In genomic region chr10:42952358-42952757, GRCh38 we compare ENCODE assay signal across 9 cellular contexts.
A peak's percentile ranks its signal among the peaks of the same experiment; 100 is the strongest.
DNase-seq lines count a peak whose midpoint lies in the region; ATAC-seq and TF ChIP-seq lines count a peak whose summit lies in the region.
"Had no signal": no experiment of that assay in that cellular context is flagged by ENCODE, and none has a peak within 500 bp of the region (broad histone marks: within the 10 kb centered on the region; RNA-seq: fewer than 3 reads in every experiment).

No MANE protein-coding gene starts in this region.

- peaks cover 0 to 13% (median 0%) of the 10 kb centered on the region in 3 donors for H3K4me1 ChIP-seq in gastroesophageal sphincter

- no peak overlapping the region for H3K27ac ChIP-seq in gastroesophageal sphincter

- no peak for TF ChIP-seq EP300 in gastroesophageal sphincter (IDR thresholded peaks at IDR 0.05)

- no peak overlapping the region for H3K4me3 ChIP-seq in gastroesophageal sphincter

- H3K36me3 Mint-ChIP-seq in activated T-cell treated with anti-CD3 and anti-CD28 coated beads, Interleukin-2, amount 50 U/mL, for 72 hours (ENCODE audit: insufficient read depth in 2 of 2), result no peaks in the 10 kb centered on the region

- H3K27me3 Mint-ChIP-seq in activated T-cell treated with anti-CD3 and anti-CD28 coated beads, Interleukin-2, amount 50 U/mL, for 72 hours (ENCODE audit: low read depth), result peaks cover 13% of the 10 kb centered on the region

- WGBS in gastroesophageal sphincter (ENCODE audit: low coverage in 1 of 2), 2 donors, result 27 to 42% methylated on average over 4 to 9 of the region's 14 CpGs

- no peak overlapping the region for H3K4me3 Mint-ChIP-seq in activated T-cell treated with anti-CD3 and anti-CD28 coated beads, Interleukin-2, amount 50 U/mL, for 72 hours

- TF ChIP-seq CTCF in gastroesophageal sphincter (IDR thresholded peaks at IDR 0.05) (no peak), omental fat pad (IDR thresholded peaks at IDR 0.05) (no peak)

- peaks cover 57% of the 10 kb centered on the region for H3K27me3 ChIP-seq in gastroesophageal sphincter

- peaks cover 0 to 21% (median 0%) of the 10 kb centered on the region in 3 donors for H3K9me3 ChIP-seq in gastroesophageal sphincter

- no peaks in the 10 kb centered on the region for H3K4me1 Mint-ChIP-seq in activated T-cell treated with anti-CD3 and anti-CD28 coated beads, Interleukin-2, amount 50 U/mL, for 72 hours (ENCODE audit: low read depth)

- ATAC-seq in gastroesophageal sphincter, result peak; percentile 50
- ATAC-seq in omental fat pad (ENCODE audit: low FRiP score), result no peak
- no peak for ATAC-seq in GM18520 (IDR thresholded peaks at IDR 0.05; ENCODE audit: unreplicated experiment)
- ATAC-seq in activated T-cell treated with anti-CD3 and anti-CD28 coated beads, Interleukin-2, amount 50 U/mL, for 72 hours (replicated peaks in 1 of 2), result no peak

- H3K36me3 ChIP-seq in gastroesophageal sphincter, result no peaks in the 10 kb centered on the region

- no peak overlapping the region for H3K27ac Mint-ChIP-seq in activated T-cell treated with anti-CD3 and anti-CD28 coated beads, Interleukin-2, amount 50 U/mL, for 72 hours

- TF ChIP-seq POLR2A in gastroesophageal sphincter (IDR thresholded peaks at IDR 0.05), result no peak

- DNase-seq in EL, result peak; percentile 50
- peak; percentile 30 for DNase-seq in NCI-H748 treated with DMSO at 0.1 percent for 48 hours (lab: John Stamatoyannopoulos, UW)
- DNase-seq in omental fat pad (ENCODE audit: low spot score), result peak; percentile 17
- DNase-seq in MV-4-11 (lab: John Stamatoyannopoulos, UW), result no peak
- DNase-seq in activated T-cell treated with anti-CD3 and anti-CD28 coated beads, Interleukin-2, amount 50 U/mL, for 72 hours, result no peak
- no peak for DNase-seq in middle frontal gyrus (ENCODE audit: extremely low spot score, low spot score)
- DNase-seq: NCI-H1092 treated with DMSO at 0.1 percent for 48 hours had no signal

- H3K9me3 Mint-ChIP-seq in activated T-cell treated with anti-CD3 and anti-CD28 coated beads, Interleukin-2, amount 50 U/mL, for 72 hours, result no peaks in the 10 kb centered on the region

Comparison
In these comparisons a context has a peak if more than half of its experiments do, and no peak if none do; other contexts are left out.
1. DNase-seq: peak in EL (single experiment), NCI-H748 treated with DMSO at 0.1 percent for 48 hours (single experiment) and omental fat pad (single experiment); none in MV-4-11 (single experiment), activated T-cell treated with anti-CD3 and anti-CD28 coated beads, Interleukin-2, amount 50 U/mL, for 72 hours (0 of 2) and middle frontal gyrus (single experiment).